10 cellular contexts compared by ENCODE assay signal in the genomic region with DNA sequence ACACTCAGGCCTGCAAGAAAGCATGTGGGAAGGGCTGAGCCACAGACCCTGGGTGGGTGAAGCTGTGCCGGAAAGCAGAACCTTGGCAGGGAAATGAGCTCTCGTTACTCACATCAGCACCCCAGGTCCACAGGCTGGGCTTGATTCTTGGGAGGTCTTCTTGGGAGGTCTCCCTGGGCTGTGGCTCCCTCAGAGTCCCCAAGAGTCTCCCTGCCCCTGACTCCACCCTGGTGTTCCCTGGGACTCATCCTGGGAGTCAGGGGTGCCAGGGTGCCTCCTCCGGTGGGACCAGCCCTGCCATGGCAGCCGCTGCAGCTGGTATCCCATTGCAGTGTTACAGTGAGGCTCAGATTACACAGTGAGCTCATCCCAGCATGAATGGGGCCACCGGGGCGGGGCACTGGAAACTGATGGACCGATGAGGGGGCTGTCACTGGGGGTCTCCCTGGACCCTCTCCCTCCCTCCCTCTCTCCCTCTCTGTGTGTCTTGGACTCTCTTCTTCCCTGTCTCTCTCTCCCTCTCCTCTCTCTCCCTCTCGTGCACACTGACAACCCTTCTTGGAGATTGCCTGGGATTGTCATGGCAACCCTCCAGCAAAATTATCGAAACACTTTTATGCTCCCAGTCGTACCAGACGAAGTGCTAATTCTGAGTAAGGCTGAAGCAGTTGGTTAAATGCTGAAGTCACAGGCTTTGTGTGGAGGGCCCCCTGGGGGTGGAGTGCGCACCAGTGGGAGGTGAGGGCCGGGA. TPM values are rescaled to one million over a fixed set of nuclear protein-coding genes. Genes with fewer than 3 reads are reported as not detected.
A peak's percentile ranks its signal among the peaks of the same experiment; 100 is the strongest.
DNase-seq lines count a peak whose midpoint lies in the region; TF ChIP-seq lines count a peak whose summit lies in the region.
"Had no signal": no experiment of that assay in that cellular context is flagged by ENCODE, and none has a peak within 500 bp of the region (broad histone marks: within the 10 kb centered on the region; RNA-seq: fewer than 3 reads in every experiment).

No MANE protein-coding gene starts in this region.

- peaks cover 6% of the 10 kb centered on the region for H3K4me1 Mint-ChIP-seq in osteocyte (ENCODE audit: unreplicated experiment)
- H3K4me1 Mint-ChIP-seq in activated naive CD8-positive, alpha-beta T cell treated with anti-CD3 and anti-CD28 coated beads for 36 hours = peaks cover 9% of the 10 kb centered on the region
- H3K4me1 Mint-ChIP-seq: stimulated activated naive B cell treated with anti-CD40 and anti-IgM and Interleukin-4, amounts not matched to agents 10 μg/mL and 1 μg/mL and 100 μg/mL, for 72 hours had no signal

- DNase-seq in COLO668 (lab: John Stamatoyannopoulos, UW; ENCODE audit: unreplicated experiment) (peak; percentile 40), NCI-H1092 (lab: John Stamatoyannopoulos, UW) (peak; percentile 44), cardiac fibroblast (ENCODE audit: low read depth in 2 of 2) (peak; percentile 33 to 75), osteoblast (ENCODE audit: insufficient read length, low spot score, missing footprints) (peak; percentile 76), osteocyte (ENCODE audit: extremely low spot score, unreplicated experiment) (no peak)
- DNase-seq in activated CD4-positive, alpha-beta T cell treated with anti-CD3 and anti-CD28 coated beads, Interleukin-2, amount 50 U/mL, for 4 hours = no peak
- DNase-seq in activated naive CD8-positive, alpha-beta T cell treated with anti-CD3 and anti-CD28 coated beads for 36 hours = no peak
- DNase-seq: EL; stimulated activated naive B cell treated with anti-CD40 and anti-IgM and Interleukin-4, amounts not matched to agents 10 μg/mL and 1 μg/mL and 100 μg/mL, for 72 hours had no signal

- no peaks in the 10 kb centered on the region for H4K20me1 ChIP-seq in osteoblast (ENCODE audit: insufficient read depth, low read length)

- H3K79me2 ChIP-seq in osteoblast (ENCODE audit: insufficient read depth, low read length) = no peaks in the 10 kb centered on the region

- H3K27ac ChIP-seq in osteoblast (ENCODE audit: low read depth, low read length) = no peak overlapping the region

- no peak overlapping the region for H3K4me3 Mint-ChIP-seq in osteocyte (ENCODE audit: unreplicated experiment)
- no peak overlapping the region for H3K4me3 Mint-ChIP-seq in activated naive CD8-positive, alpha-beta T cell treated with anti-CD3 and anti-CD28 coated beads for 36 hours
- H3K4me3 Mint-ChIP-seq: mesothelial cell of epicardium; stimulated activated naive B cell treated with anti-CD40 and anti-IgM and Interleukin-4, amounts not matched to agents 10 μg/mL and 1 μg/mL and 100 μg/mL, for 72 hours had no signal

- H3K36me3 ChIP-seq in osteoblast (ENCODE audit: insufficient read depth, low read length) = no peaks in the 10 kb centered on the region

- TF ChIP-seq CTCF in cardiac fibroblast (IDR thresholded peaks at IDR 0.05; ENCODE audit: low read depth, low read length) (peak; percentile 23), osteoblast (IDR thresholded peaks at IDR 0.05; ENCODE audit: extremely low read depth, low read depth, low read length) (no peak), osteocyte (IDR thresholded peaks at IDR 0.05) (no peak)

- H3K4me2 ChIP-seq in osteoblast (ENCODE audit: insufficient read depth, low read length) = peak overlapping the region; percentile 71

- no peaks in the 10 kb centered on the region for H3K27me3 Mint-ChIP-seq in osteocyte (ENCODE audit: unreplicated experiment)
- peaks cover 27% of the 10 kb centered on the region for H3K27me3 Mint-ChIP-seq in activated naive CD8-positive, alpha-beta T cell treated with anti-CD3 and anti-CD28 coated beads for 36 hours

- H3K4me3 ChIP-seq in cardiac fibroblast (replicated peaks in 1 of 2; ENCODE audit: low read depth in 2 of 2, low read length in 2 of 2) = no peak overlapping the region
- peak overlapping the region; percentile 57 for H3K4me3 ChIP-seq in osteoblast (ENCODE audit: insufficient read depth, low read length)

- no peaks in the 10 kb centered on the region for H3K36me3 Mint-ChIP-seq in osteocyte (ENCODE audit: unreplicated experiment)
- H3K36me3 Mint-ChIP-seq in activated naive CD8-positive, alpha-beta T cell treated with anti-CD3 and anti-CD28 coated beads for 36 hours = peaks cover 2% of the 10 kb centered on the region
- H3K36me3 Mint-ChIP-seq: mesothelial cell of epicardium had no signal

- H2AFZ ChIP-seq in osteoblast (ENCODE audit: low read length) = peak overlapping the region; percentile 79

- H3K9me3 Mint-ChIP-seq in osteocyte (ENCODE audit: unreplicated experiment) = no peaks in the 10 kb centered on the region
- no peaks in the 10 kb centered on the region for H3K9me3 Mint-ChIP-seq in activated naive CD8-positive, alpha-beta T cell treated with anti-CD3 and anti-CD28 coated beads for 36 hours
- H3K9me3 Mint-ChIP-seq: mesothelial cell of epicardium; stimulated activated naive B cell treated with anti-CD40 and anti-IgM and Interleukin-4, amounts not matched to agents 10 μg/mL and 1 μg/mL and 100 μg/mL, for 72 hours had no signal

- H3K27ac Mint-ChIP-seq in osteocyte (ENCODE audit: unreplicated experiment) = no peak overlapping the region
- no peak overlapping the region for H3K27ac Mint-ChIP-seq in activated naive CD8-positive, alpha-beta T cell treated with anti-CD3 and anti-CD28 coated beads for 36 hours
- H3K27ac Mint-ChIP-seq: mesothelial cell of epicardium; stimulated activated naive B cell treated with anti-CD40 and anti-IgM and Interleukin-4, amounts not matched to agents 10 μg/mL and 1 μg/mL and 100 μg/mL, for 72 hours had no signal

- peaks cover 3% of the 10 kb centered on the region for H3K27me3 ChIP-seq in osteoblast (ENCODE audit: insufficient read depth, low read length)

- peaks cover 24% of the 10 kb centered on the region for H3K4me1 ChIP-seq in osteoblast (ENCODE audit: insufficient read depth, low read length)

- no peaks in the 10 kb centered on the region for H3K9me3 ChIP-seq in osteoblast (ENCODE audit: low read depth, low read length)

RNA-seq across cellular contexts. Expression of a gene that starts 8.7 kb away (rescaled TPM):
- 9.7 and 20.6 TPM in 2 replicates for total RNA-seq in osteoblast
- 1.1 and 1.2 TPM in 2 replicates for total RNA-seq in osteocyte
- under 1 TPM; 0.34 to 0.56 TPM for total RNA-seq in activated naive CD8-positive, alpha-beta T cell treated with anti-CD3 and anti-CD28 coated beads for 36 hours

RNA-seq across cellular contexts. Expression of a gene that starts 53.2 kb away (rescaled TPM):
- 47.8 and 53.9 TPM in 2 replicates for total RNA-seq in osteoblast
- 32.4 and 39.6 TPM in 2 replicates for total RNA-seq in osteocyte
- 10 to 100 TPM; 50.8 to 53.3 TPM for total RNA-seq in activated naive CD8-positive, alpha-beta T cell treated with anti-CD3 and anti-CD28 coated beads for 36 hours

Comparison
In these comparisons a context has a peak if more than half of its experiments do, and no peak if none do; other contexts are left out.
1. DNase-seq: peak in COLO668 (single experiment), NCI-H1092 (single experiment), cardiac fibroblast (2 of 2) and osteoblast (single experiment); none in osteocyte (single experiment), activated CD4-positive, alpha-beta T cell treated with anti-CD3 and anti-CD28 coated beads, Interleukin-2, amount 50 U/mL, for 4 hours (0 of 2) and activated naive CD8-positive, alpha-beta T cell treated with anti-CD3 and anti-CD28 coated beads for 36 hours (single experiment).